In the genomic region with DNA sequence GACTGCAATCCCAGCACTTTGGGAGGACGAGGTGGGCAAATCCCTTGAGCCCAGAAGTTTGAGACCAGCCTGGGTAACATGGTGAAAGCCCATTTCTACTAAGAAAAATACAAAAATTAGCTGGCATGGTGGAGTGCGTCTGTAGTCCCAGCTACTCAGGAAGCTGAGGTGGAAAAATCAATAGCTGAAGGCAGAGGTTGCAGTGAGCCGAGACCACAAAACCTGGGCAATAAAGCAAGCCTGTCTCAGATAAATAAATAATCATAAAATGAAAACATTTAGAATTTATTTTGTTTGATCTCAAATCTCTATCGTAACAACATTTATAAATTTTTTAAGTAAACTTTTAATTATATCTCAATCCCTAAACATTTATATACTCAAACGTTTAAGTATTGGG, we compare ENCODE assay signal across 31 cellular contexts. TPM values are rescaled to one million over a fixed set of nuclear protein-coding genes. Genes with fewer than 3 reads are reported as not detected.
DNase-seq lines count a peak whose midpoint lies in the region; ATAC-seq, FAIRE-seq and TF ChIP-seq lines count a peak whose summit lies in the region.
"Had no signal": no experiment of that assay in that cellular context is flagged by ENCODE, and none has a peak within 500 bp of the region (broad histone marks: within the 10 kb centered on the region; RNA-seq: fewer than 3 reads in every experiment).

No MANE protein-coding gene starts in this region.

- no peaks in the 10 kb centered on the region for H3K27me3 Mint-ChIP-seq in Calu3 (ENCODE audit: unreplicated experiment)
- H3K27me3 Mint-ChIP-seq in activated CD4-positive, alpha-beta memory T cell treated with anti-CD3 and anti-CD28 coated beads for 36 hours: no peaks in the 10 kb centered on the region
- H3K27me3 Mint-ChIP-seq: activated CD4-positive, alpha-beta T cell treated with anti-CD3 and anti-CD28 coated beads, Interleukin-2, amount 10 ng/mL, durations not matched to agents 24 days and 14 days; central memory CD8-positive, alpha-beta T cell; dendritic cell treated with granulocyte-macrophage colony-stimulating factor and Interleukin-4, amounts not matched to agents 40 ng/mL and 50 ng/mL, for 4 days had no signal

- ATAC-seq in Panc1 (peak; percentile 62; the same call in 1 of the 2 replicates), sciatic nerve (no peak)
- ATAC-seq: left ventricle myocardium superior had no signal

- H3K9me3 ChIP-seq in BLaER1 (peaks cover 17% of the 10 kb centered on the region), Panc1 (ENCODE audit: control insufficient read depth, insufficient read depth, low read depth, low read length) (no peaks in the 10 kb centered on the region), keratinocyte (ENCODE audit: control insufficient read depth, low read depth, low read length) (peaks cover 1% of the 10 kb centered on the region)
- H3K9me3 ChIP-seq: Caco-2, esophagus muscularis mucosa, MG63, prostate gland had no signal

- H4K20me1 ChIP-seq in BLaER1 (peaks cover 69% of the 10 kb centered on the region), keratinocyte (ENCODE audit: control insufficient read depth, extremely low read depth, insufficient read depth, low read length) (peaks cover under 1% of the 10 kb centered on the region)

- no peaks in the 10 kb centered on the region for H3K36me3 Mint-ChIP-seq in Calu3 (ENCODE audit: insufficient read depth, unreplicated experiment)
- peaks cover 6% of the 10 kb centered on the region for H3K36me3 Mint-ChIP-seq in activated CD4-positive, alpha-beta memory T cell treated with anti-CD3 and anti-CD28 coated beads for 36 hours

- H3K9ac ChIP-seq in BLaER1 (no peak overlapping the region), keratinocyte (ENCODE audit: control insufficient read depth, extremely low read depth, insufficient read depth, low read length) (no peak overlapping the region)
- H3K9ac ChIP-seq: KMS-11 had no signal

- dilution Hi-C loops in keratinocyte (cut with MboI; ENCODE audit: extremely low pct_ligation_motif_present, low sequenced_read_pairs): no loop called here

- CTCF ChIA-PET in Calu3 (lab: Charles Lee) (no interaction called here), Panc1 (lab: Charles Lee) (no interaction called here)
- CTCF ChIA-PET in activated CD4-positive, alpha-beta memory T cell treated with anti-CD3 and anti-CD28 coated beads for 36 hours (lab: Charles Lee): interaction anchor here (1.1 to 1.7 kb wide), 2 partner anchors 136 to 149 kb away, joined by 4 read pairs; a partner anchor contains a TSS

- H3K27ac ChIP-seq in BLaER1: no peak overlapping the region
- H3K27ac ChIP-seq in Panc1 (ENCODE audit: low read length): peak overlapping the region; percentile 86
- peak overlapping the region; percentile 13 for H3K27ac ChIP-seq in keratinocyte (ENCODE audit: control insufficient read depth, insufficient read depth, low read length)
- H3K27ac ChIP-seq: esophagus muscularis mucosa, KMS-11, prostate gland had no signal

- intact Hi-C loops in Calu3 (cut with micrococcal nuclease; ENCODE audit: unreplicated experiment) (no loop called here), Panc1 (cut with micrococcal nuclease; ENCODE audit: unreplicated experiment) (no loop called here), sciatic nerve (cut with DNase I) (no loop called here)
- intact Hi-C loops in activated CD4-positive, alpha-beta memory T cell treated with anti-CD3 and anti-CD28 coated beads for 36 hours (cut with micrococcal nuclease): no loop called here

- TF ChIP-seq CTCF in Calu3 (IDR thresholded peaks at IDR 0.05; ENCODE audit: unreplicated experiment) (no peak), Panc1 (IDR thresholded peaks at IDR 0.05) (no peak), keratinocyte (optimal IDR thresholded peaks at IDR 0.05 in 1 of 3, IDR thresholded peaks at IDR 0.05 in 1 of 3, conservative IDR thresholded peaks at IDR 0.05 in 1 of 3; ENCODE audit: extremely low read depth in 1 of 3, insufficient read depth in 2 of 3, low read length in 3 of 3) (no peak)

- peaks cover 12% of the 10 kb centered on the region for H3K4me1 ChIP-seq in BLaER1
- peaks cover 88% of the 10 kb centered on the region for H3K4me1 ChIP-seq in Panc1 (ENCODE audit: control insufficient read depth, insufficient read depth, low read length)
- peaks cover 36% of the 10 kb centered on the region for H3K4me1 ChIP-seq in keratinocyte (ENCODE audit: control insufficient read depth, extremely low read depth, insufficient read depth, low read length)
- H3K4me1 ChIP-seq: Caco-2, prostate gland had no signal

- H3K4me1 Mint-ChIP-seq in Calu3 (ENCODE audit: low read depth, unreplicated experiment): peaks cover 28% of the 10 kb centered on the region
- H3K4me1 Mint-ChIP-seq in activated CD4-positive, alpha-beta memory T cell treated with anti-CD3 and anti-CD28 coated beads for 36 hours (ENCODE audit: low read depth): peaks cover 76% of the 10 kb centered on the region

- no peaks in the 10 kb centered on the region for H3K9me3 Mint-ChIP-seq in Calu3 (ENCODE audit: low read depth, unreplicated experiment)
- peaks cover 12% of the 10 kb centered on the region for H3K9me3 Mint-ChIP-seq in activated CD4-positive, alpha-beta memory T cell treated with anti-CD3 and anti-CD28 coated beads for 36 hours
- H3K9me3 Mint-ChIP-seq: central memory CD8-positive, alpha-beta T cell had no signal

- peak; percentile 38 for DNase-seq in Calu3
- no peak for DNase-seq in Panc1 (ENCODE audit: low read depth, low spot score)
- no peak for DNase-seq in keratinocyte (ENCODE audit: low read depth, low spot score)
- no peak for DNase-seq in ACHN
- no peak for DNase-seq in activated CD4-positive, alpha-beta memory T cell treated with anti-CD3 and anti-CD28 coated beads for 36 hours
- no peak for DNase-seq in activated CD4-positive, CD25-positive, alpha-beta regulatory T cell (lab: John Stamatoyannopoulos, UW)
- DNase-seq in sciatic nerve (ENCODE audit: low spot score): no peak
- DNase-seq: activated CD4-positive, alpha-beta T cell treated with anti-CD3 and anti-CD28 coated beads, Interleukin-2, amount 10 ng/mL, durations not matched to agents 24 days and 14 days; C1 segment of cervical spinal cord; Caco-2; DND-41; foreskin fibroblast; islet precursor cell; left ventricle myocardium superior; MG63; NCI-H1105 treated with DMSO at 0.1 percent for 48 hours; NCI-H1930; NCI-H345; NCI-H774; SIG-M5; stimulated activated CD4-positive, alpha-beta T cell treated with anti-CD3 and anti-CD28 coated beads, Interleukin-4, amount 100 ng/mL, for 1 hour; substantia nigra; T-helper 9 cell had no signal

- peak overlapping the region; percentile 39 for H3K27ac Mint-ChIP-seq in Calu3 (ENCODE audit: unreplicated experiment)
- no peak overlapping the region for H3K27ac Mint-ChIP-seq in activated CD4-positive, alpha-beta memory T cell treated with anti-CD3 and anti-CD28 coated beads for 36 hours
- H3K27ac Mint-ChIP-seq: activated CD4-positive, alpha-beta T cell treated with anti-CD3 and anti-CD28 coated beads, Interleukin-2, amount 10 ng/mL, durations not matched to agents 24 days and 14 days; dendritic cell treated with granulocyte-macrophage colony-stimulating factor and Interleukin-4, amounts not matched to agents 40 ng/mL and 50 ng/mL, for 4 days had no signal

- H3K36me3 ChIP-seq in BLaER1 (peaks cover 22% of the 10 kb centered on the region), Panc1 (ENCODE audit: control insufficient read depth, insufficient read depth, low read length) (no peaks in the 10 kb centered on the region), keratinocyte (ENCODE audit: control insufficient read depth in 2 of 2, extremely low read depth in 1 of 2, insufficient read depth in 2 of 2, low read length in 2 of 2) (peaks cover 0 to 2% of the 10 kb centered on the region in 2 experiments)
- H3K36me3 ChIP-seq: esophagus muscularis mucosa, MG63, prostate gland had no signal

- peaks cover 73% of the 10 kb centered on the region for H3K79me2 ChIP-seq in keratinocyte (ENCODE audit: control insufficient read depth, insufficient read depth, low read length)

- POLR2A ChIA-PET in Panc1 (lab: Charles Lee): no interaction called here
- POLR2A ChIA-PET in activated CD4-positive, alpha-beta memory T cell treated with anti-CD3 and anti-CD28 coated beads for 36 hours (lab: Charles Lee): no interaction called here

- no peak overlapping the region for H2AFZ ChIP-seq in keratinocyte (ENCODE audit: control insufficient read depth, low read length)

- no peak for FAIRE-seq in keratinocyte (lab: Jason Lieb, UNC)
- FAIRE-seq: H54, HTR-8/SVneo had no signal

- H3K4me3 Mint-ChIP-seq in Calu3 (ENCODE audit: low read depth, unreplicated experiment): no peak overlapping the region
- H3K4me3 Mint-ChIP-seq in activated CD4-positive, alpha-beta memory T cell treated with anti-CD3 and anti-CD28 coated beads for 36 hours: no peak overlapping the region
- H3K4me3 Mint-ChIP-seq: activated CD4-positive, alpha-beta T cell treated with anti-CD3 and anti-CD28 coated beads, Interleukin-2, amount 10 ng/mL, durations not matched to agents 24 days and 14 days; central memory CD8-positive, alpha-beta T cell; dendritic cell treated with granulocyte-macrophage colony-stimulating factor and Interleukin-4, amounts not matched to agents 40 ng/mL and 50 ng/mL, for 4 days had no signal

- H3K4me3 ChIP-seq in BLaER1: no peak overlapping the region
- peak overlapping the region in 1 of 2 experiments; percentile 16; a peak in 1 of 4 replicates for H3K4me3 ChIP-seq in Panc1 (ENCODE audit: low read depth in 2 of 2, low read length in 2 of 2)
- H3K4me3 ChIP-seq in keratinocyte (ENCODE audit: control insufficient read depth in 2 of 3, extremely low read depth in 1 of 3, insufficient read depth in 2 of 3, low read depth in 1 of 3, low read length in 3 of 3): no peak overlapping the region
- H3K4me3 ChIP-seq: esophagus muscularis mucosa, MG63, prostate gland had no signal

- BruUV-seq in Calu3 (replicated peaks; lab: Mats Ljungman, UMichigan): no TSS peak
- BruUV-seq in Panc1 (replicated peaks; lab: Mats Ljungman, UMichigan): no TSS peak

- H3K4me2 ChIP-seq in BLaER1 (peak overlapping the region; percentile 8; the same call in 1 of the 2 replicates), keratinocyte (ENCODE audit: control insufficient read depth, extremely low read depth, insufficient read depth, low read depth, low read length) (no peak overlapping the region)
- H3K4me2 ChIP-seq: KMS-11 had no signal

- no peaks in the 10 kb centered on the region for H3K9me1 ChIP-seq in keratinocyte (ENCODE audit: control insufficient read depth, extremely low read depth, insufficient read depth, low read length)

- in situ Hi-C loops in Panc1 (cut with HindIII; ENCODE audit: low pct_unique_long_range_greater_than_20kb, low sequenced_read_pairs) (no loop called here), ACHN (cut with HindIII; ENCODE audit: low pct_ligation_motif_present, low pct_unique_long_range_greater_than_20kb, low sequenced_read_pairs) (no loop called here)

- H3K27me3 ChIP-seq in BLaER1 (no peaks in the 10 kb centered on the region), Panc1 (ENCODE audit: control insufficient read depth, insufficient read depth, low read length) (no peaks in the 10 kb centered on the region), keratinocyte (ENCODE audit: control insufficient read depth, extremely low read depth, insufficient read depth, low read length) (no peaks in the 10 kb centered on the region)
- H3K27me3 ChIP-seq: esophagus muscularis mucosa, MG63 had no signal

RNA-seq across cellular contexts. Expression of a gene that starts 36.6 kb away (rescaled TPM):
- 20.6 and 20.8 TPM in 2 replicates for total RNA-seq in Calu3 (2022)
- total RNA-seq in Panc1 (2021; ENCODE audit: unreplicated experiment): 82.0 TPM
- 36.1 TPM for polyA plus RNA-seq in Panc1 (2012; ENCODE audit: insufficient read length)
- polyA plus RNA-seq in keratinocyte: 9.7 to 20.7 TPM (median 11.2 TPM) in 3 replicates
- polyA plus RNA-seq in keratinocyte (2011; ENCODE audit: low read depth): 11.4 TPM
- 9.4 and 19.0 TPM in 2 replicates for polyA plus RNA-seq in keratinocyte (2011; cell fraction: cytosol; rRNA removed)
- 9.1 and 11.4 TPM in 2 replicates for polyA plus RNA-seq in keratinocyte (2011; cell fraction: nucleus; rRNA removed)
- 12.9 and 19.2 TPM in 2 replicates for polyA plus RNA-seq in keratinocyte (2012; ENCODE audit: low replicate concordance)
- 2.1 to 19.8 TPM (median 9.6 TPM) in 3 replicates for polyA minus RNA-seq in keratinocyte
- polyA minus RNA-seq in keratinocyte (2011; cell fraction: cytosol; rRNA and poly(A)+ RNA removed): 9.2 TPM
- polyA minus RNA-seq in keratinocyte (2011; cell fraction: nucleus; rRNA and poly(A)+ RNA removed): 8.4 and 16.5 TPM in 2 replicates
- total RNA-seq in activated CD4-positive, alpha-beta memory T cell treated with anti-CD3 and anti-CD28 coated beads for 36 hours: 10 to 100 TPM; 39.4 to 40.6 TPM
- 32.7 TPM for total RNA-seq in sciatic nerve
